In the genomic region with DNA sequence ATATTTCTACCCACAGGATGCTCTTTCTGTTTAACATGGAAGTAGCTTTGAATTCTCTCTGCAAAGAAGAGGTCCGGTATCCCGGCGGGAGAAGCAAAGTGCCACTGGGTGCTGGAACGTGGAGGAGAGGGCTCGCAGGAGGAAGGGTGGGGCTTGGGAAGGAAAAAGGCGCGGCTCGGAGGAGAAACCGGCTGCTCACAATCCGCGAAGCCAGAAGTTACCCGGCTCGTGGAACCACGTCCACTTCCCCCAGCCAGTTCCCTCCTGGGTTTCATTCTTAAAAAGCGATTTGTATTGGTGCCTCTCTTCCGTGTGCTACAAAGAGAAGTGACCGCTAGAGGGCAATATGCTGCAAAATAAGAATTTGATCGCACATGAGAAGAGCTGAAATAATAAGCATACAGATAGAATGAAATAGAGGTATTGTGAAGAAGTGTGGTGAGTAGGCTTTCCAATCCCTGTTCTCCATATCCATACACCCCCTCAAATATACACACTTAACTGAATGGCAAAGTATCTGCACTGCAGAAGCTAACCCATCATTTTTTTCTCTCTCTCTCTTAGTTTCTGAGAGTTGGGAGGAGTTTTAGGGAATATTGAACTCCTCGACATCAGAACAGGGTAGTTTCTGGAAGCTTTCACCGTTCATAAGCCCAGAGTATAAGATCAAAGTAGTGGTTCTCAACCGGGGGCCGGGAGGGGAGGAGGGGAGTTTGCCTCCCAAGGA, we compare ENCODE assay signal across 8 cellular contexts. TPM values are rescaled to one million over a fixed set of nuclear protein-coding genes. Genes with fewer than 3 reads are reported as not detected.
DNase-seq lines count a peak whose midpoint lies in the region; ATAC-seq and TF ChIP-seq lines count a peak whose summit lies in the region.

No MANE protein-coding gene starts in this region.

- DNase-seq in CD4-positive, alpha-beta memory T cell: peak; percentile 57 to 64 (median 61)
- peak; percentile 92 for DNase-seq in NCI-H526 treated with DMSO at 0.1 percent for 48 hours (lab: John Stamatoyannopoulos, UW)
- peak; percentile 7 to 43 for DNase-seq in activated CD4-positive, alpha-beta T cell treated with anti-CD3 and anti-CD28 coated beads, Interleukin-2, amount 50 U/mL, for 24 hours (ENCODE audit: low read depth in 1 of 2, low spot score in 1 of 2)
- DNase-seq in effector CD8-positive, alpha-beta T cell (lab: John Stamatoyannopoulos, UW): peak; percentile 2
- peak; percentile 77 for DNase-seq in lower lobe of right lung
- DNase-seq in stimulated activated CD8-positive, alpha-beta memory T cell treated with anti-CD3 and anti-CD28 coated beads, Interleukin-12 subunit alpha, Interleukin-12 subunit beta, amount 100 ng/mL, for 4 hours (ENCODE audit: low read depth): peak; percentile 5

- CTCF ChIA-PET in CD4-positive, alpha-beta memory T cell (lab: Charles Lee; ENCODE audit: partially characterized antibody): interaction anchor here (0.5 to 9.4 kb wide), 23 partner anchors 13 to 489 kb away, joined by 3 to 215 read pairs (median 4); no protein-coding TSS in a partner anchor

- H3K4me1 Mint-ChIP-seq in CD4-positive, alpha-beta memory T cell: peaks cover 17 to 33% (median 28%) of the 10 kb centered on the region in 4 donors

- H3K36me3 Mint-ChIP-seq in CD4-positive, alpha-beta memory T cell: peaks cover 0 to 1% of the 10 kb centered on the region in 2 donors

- no peaks in the 10 kb centered on the region for H3K36me3 ChIP-seq in CD4-positive, alpha-beta memory T cell (ENCODE audit: insufficient read depth, low read length)
- no peaks in the 10 kb centered on the region for H3K36me3 ChIP-seq in lower lobe of right lung

- peak overlapping the region; percentile 87 to 97 (median 92) for H3K4me3 Mint-ChIP-seq in CD4-positive, alpha-beta memory T cell

- peak; percentile 82 for TF ChIP-seq CTCF in lower lobe of right lung (IDR thresholded peaks at IDR 0.05)

- H3K27ac Mint-ChIP-seq in CD4-positive, alpha-beta memory T cell: peak overlapping the region in 6 of 7 donors; percentile 7 to 85 (median 76)

- peak overlapping the region; percentile 25 to 52 for H3K4me3 ChIP-seq in CD4-positive, alpha-beta memory T cell (ENCODE audit: low read length in 2 of 2)
- H3K4me3 ChIP-seq in lower lobe of right lung: peak overlapping the region; percentile 54

- H3K9me3 ChIP-seq in CD4-positive, alpha-beta memory T cell (ENCODE audit: control insufficient read depth in 1 of 2, low read length in 2 of 2): no peaks in the 10 kb centered on the region
- H3K9me3 ChIP-seq in lower lobe of right lung: no peaks in the 10 kb centered on the region

- POLR2A ChIA-PET in CD4-positive, alpha-beta memory T cell (lab: Charles Lee; ENCODE audit: partially characterized antibody): no interaction called here

- H3K27me3 ChIP-seq in CD4-positive, alpha-beta memory T cell (ENCODE audit: insufficient read depth, low read length): no peaks in the 10 kb centered on the region
- H3K27me3 ChIP-seq in lower lobe of right lung (ENCODE audit: low read depth): no peaks in the 10 kb centered on the region

- no peaks in the 10 kb centered on the region for H3K9me3 Mint-ChIP-seq in CD4-positive, alpha-beta memory T cell

- H3K4me1 ChIP-seq in CD4-positive, alpha-beta memory T cell (ENCODE audit: insufficient read depth, low read length): peaks cover 17% of the 10 kb centered on the region
- peaks cover 20% of the 10 kb centered on the region for H3K4me1 ChIP-seq in lower lobe of right lung

- intact Hi-C loops in CD4-positive, alpha-beta memory T cell (cut with micrococcal nuclease): loop anchor here (1.0 to 10.0 kb wide), 4 partner anchors 175 to 1138 kb away; no protein-coding TSS in a partner anchor
- intact Hi-C loops in lower lobe of right lung (cut with DNase I): loop anchor here (5.0 kb wide), 1 partner anchor 175 kb away; no protein-coding TSS in a partner anchor

- peaks cover 2 to 6% of the 10 kb centered on the region in 2 donors for H3K27me3 Mint-ChIP-seq in CD4-positive, alpha-beta memory T cell

- ATAC-seq in GM19438 (IDR thresholded peaks at IDR 0.05; ENCODE audit: low read depth, unreplicated experiment) (peak; percentile 88), HG03571 (IDR thresholded peaks at IDR 0.05; ENCODE audit: unreplicated experiment) (peak; percentile 86), lower lobe of right lung (peak; percentile 90 to 93)

- peak overlapping the region; percentile 22 for H3K27ac ChIP-seq in CD4-positive, alpha-beta memory T cell (ENCODE audit: low read depth, low read length)
- peak overlapping the region; percentile 19 for H3K27ac ChIP-seq in lower lobe of right lung

RNA-seq across cellular contexts. Expression of gene TRIL, which starts 31.1 kb away (rescaled TPM):
- total RNA-seq in CD4-positive, alpha-beta memory T cell: not detected
- polyA plus RNA-seq in CD4-positive, alpha-beta memory T cell: not detected
- total RNA-seq in lower lobe of right lung: 6.4 TPM

Comparison
In these comparisons a context has a peak if more than half of its experiments do, and no peak if none do; other contexts are left out.
1. Peak in every context shown above with its lines: DNase-seq, ATAC-seq, H3K4me3 ChIP-seq and H3K27ac ChIP-seq.
2. DNase-seq: peak in every context shown above with its lines; median percentile 92 in NCI-H526 treated with DMSO at 0.1 percent for 48 hours; 77 in lower lobe of right lung; 61 in CD4-positive, alpha-beta memory T cell; 25 in activated CD4-positive, alpha-beta T cell treated with anti-CD3 and anti-CD28 coated beads, Interleukin-2, amount 50 U/mL, for 24 hours; 5 in stimulated activated CD8-positive, alpha-beta memory T cell treated with anti-CD3 and anti-CD28 coated beads, Interleukin-12 subunit alpha, Interleukin-12 subunit beta, amount 100 ng/mL, for 4 hours; 2 in effector CD8-positive, alpha-beta T cell.